8 cellular contexts compared by ENCODE assay signal in genomic region chr2:74457129-74457548, GRCh38. TPM values are rescaled to one million over a fixed set of nuclear protein-coding genes. Genes with fewer than 3 reads are reported as not detected.
DNase-seq lines count a peak whose midpoint lies in the region; ATAC-seq and TF ChIP-seq lines count a peak whose summit lies in the region.

No MANE protein-coding gene starts in this region.

- H3K27me3 Mint-ChIP-seq in neural crest cell (ENCODE audit: low read depth) = peaks cover 9% of the 10 kb centered on the region

- intact Hi-C loops in PC-9 (cut with micrococcal nuclease; ENCODE audit: unreplicated experiment) = loop anchor here (10.0 kb wide), 1 partner anchor 192 kb away; no protein-coding TSS in a partner anchor

- H3K27ac ChIP-seq in ectodermal cell (ENCODE audit: insufficient read depth, low read depth, low read length, poor library complexity, severe bottlenecking) = peak overlapping the region; percentile 94
- H3K27ac ChIP-seq in PC-9 = no peak overlapping the region

- peaks cover 22% of the 10 kb centered on the region for H3K79me2 ChIP-seq in PC-9 (ENCODE audit: low read depth)

- H2AFZ ChIP-seq in PC-9 = no peak overlapping the region

- no peaks in the 10 kb centered on the region for H4K20me1 ChIP-seq in PC-9 (ENCODE audit: insufficient read depth)

- peaks cover 31% of the 10 kb centered on the region for H3F3A ChIP-seq in PC-9 (ENCODE audit: insufficient read depth, low read depth)

- CTCF ChIA-PET in PC-9 (lab: Charles Lee) = no interaction called here

- H3K4me1 ChIP-seq in ectodermal cell (ENCODE audit: control insufficient read depth, insufficient read depth, low read length) (peaks cover 12% of the 10 kb centered on the region), PC-9 (replicated peaks; ENCODE audit: insufficient read depth) (peaks cover 22% of the 10 kb centered on the region)

- H3K27ac Mint-ChIP-seq in neural crest cell (ENCODE audit: unreplicated experiment) = no peak overlapping the region

- TF ChIP-seq CTCF in neural crest cell (conservative IDR thresholded peaks at IDR 0.05) (no peak), PC-9 (conservative IDR thresholded peaks at IDR 0.05) (no peak)

- H3K9me3 ChIP-seq in ectodermal cell (ENCODE audit: control insufficient read depth, low read length) = no peaks in the 10 kb centered on the region
- H3K9me3 ChIP-seq in PC-9 (ENCODE audit: insufficient read depth, low read depth) = no peaks in the 10 kb centered on the region

- no peaks in the 10 kb centered on the region for H3K27me3 ChIP-seq in ectodermal cell (ENCODE audit: control insufficient read depth, insufficient read depth, low read length, poor library complexity, severe bottlenecking)
- no peaks in the 10 kb centered on the region for H3K27me3 ChIP-seq in PC-9 (ENCODE audit: insufficient read depth, low read depth)

- POLR2A ChIA-PET in PC-9 (lab: Charles Lee; ENCODE audit: unreplicated experiment) = no interaction called here

- DNase-seq in NCI-H2171 (lab: John Stamatoyannopoulos, UW) = peak; percentile 57
- no peak for DNase-seq in neural crest cell (ENCODE audit: low read depth, low spot score)
- no peak for DNase-seq in LoVo (ENCODE audit: low spot score)
- DNase-seq in PC-9 = no peak

- ATAC-seq in GM18907 (IDR thresholded peaks at IDR 0.05; ENCODE audit: unreplicated experiment) (no peak), HG02970 (IDR thresholded peaks at IDR 0.05; ENCODE audit: low FRiP score, unreplicated experiment) (no peak)

- no peaks in the 10 kb centered on the region for H3K9me2 ChIP-seq in PC-9 (ENCODE audit: insufficient read depth)

- peak overlapping the region; percentile 80 for H3K4me3 ChIP-seq in GM08714 (ENCODE audit: low read length)
- H3K4me3 ChIP-seq in ectodermal cell (ENCODE audit: insufficient read depth, low read depth, low read length) = peak overlapping the region; percentile 75
- no peak overlapping the region for H3K4me3 ChIP-seq in PC-9

- H3K4me3 Mint-ChIP-seq in neural crest cell = peak overlapping the region; percentile 94

- H3K9me3 Mint-ChIP-seq in neural crest cell = no peaks in the 10 kb centered on the region

- 1 to 2% methylated on average over 27 of the region's 27 CpGs for WGBS in ectodermal cell, 2 experiments

- H3K36me3 Mint-ChIP-seq in neural crest cell (ENCODE audit: low read depth) = peaks cover 3% of the 10 kb centered on the region

- H3K4me1 Mint-ChIP-seq in neural crest cell = peaks cover 46% of the 10 kb centered on the region

- H3K4me2 ChIP-seq in PC-9 = no peak overlapping the region

- no TSS peak for BruUV-seq in PC-9 (replicated peaks; lab: Mats Ljungman, UMichigan)

- H3K36me3 ChIP-seq in ectodermal cell (ENCODE audit: control insufficient read depth, insufficient read depth, low read length) (peaks cover 4% of the 10 kb centered on the region), PC-9 (ENCODE audit: low read depth) (peaks cover 6% of the 10 kb centered on the region; the same call in 1 of the 2 replicates)

RNA-seq across cellular contexts. Expression of gene WBP1, which starts 1.1 kb away (rescaled TPM):
- polyA plus RNA-seq in ectodermal cell (2013, experiment 1 of 4) = 133 TPM
- 133 TPM for polyA plus RNA-seq in ectodermal cell (2013, experiment 2 of 4)
- polyA plus RNA-seq in ectodermal cell (2013, experiment 3 of 4) = 112 TPM
- polyA plus RNA-seq in ectodermal cell (2013, experiment 4 of 4) = 131 TPM
- 86.7 and 89.7 TPM in 2 replicates for total RNA-seq in neural crest cell
- 68.0 and 74.7 TPM in 2 replicates for total RNA-seq in PC-9 (2021)

RNA-seq across cellular contexts. Expression of gene INO80B, which starts 2.3 kb away (rescaled TPM):
- 31.6 TPM for polyA plus RNA-seq in ectodermal cell (2013, experiment 1 of 4)
- 27.1 TPM for polyA plus RNA-seq in ectodermal cell (2013, experiment 2 of 4)
- 16.5 TPM for polyA plus RNA-seq in ectodermal cell (2013, experiment 3 of 4)
- 17.9 TPM for polyA plus RNA-seq in ectodermal cell (2013, experiment 4 of 4)
- total RNA-seq in neural crest cell (31.3 and 33.1 TPM in 2 replicates), PC-9 (2021) (32.5 and 34.2 TPM in 2 replicates)

RNA-seq across cellular contexts. Expression of gene MOGS, which starts 8.0 kb away (rescaled TPM):
- 59.2 TPM for polyA plus RNA-seq in ectodermal cell (2013, experiment 1 of 4)
- 56.1 TPM for polyA plus RNA-seq in ectodermal cell (2013, experiment 2 of 4)
- polyA plus RNA-seq in ectodermal cell (2013, experiment 3 of 4) = 46.2 TPM
- 51.4 TPM for polyA plus RNA-seq in ectodermal cell (2013, experiment 4 of 4)
- total RNA-seq in neural crest cell (53.7 and 56.1 TPM in 2 replicates), PC-9 (2021) (70.5 and 88.8 TPM in 2 replicates)

RNA-seq across cellular contexts. Expression of gene MRPL53, which starts 15.3 kb away (rescaled TPM):
- polyA plus RNA-seq in ectodermal cell (2013, experiment 1 of 4) = 46.6 TPM
- 43.7 TPM for polyA plus RNA-seq in ectodermal cell (2013, experiment 2 of 4)
- 33.0 TPM for polyA plus RNA-seq in ectodermal cell (2013, experiment 3 of 4)
- polyA plus RNA-seq in ectodermal cell (2013, experiment 4 of 4) = 40.3 TPM
- total RNA-seq in neural crest cell (72.4 and 74.6 TPM in 2 replicates), PC-9 (2021) (42.9 and 51.1 TPM in 2 replicates)

RNA-seq across cellular contexts. Expression of gene RTKN, which starts 15.4 kb away (rescaled TPM):
- 41.6 TPM for polyA plus RNA-seq in ectodermal cell (2013, experiment 1 of 4)
- polyA plus RNA-seq in ectodermal cell (2013, experiment 2 of 4) = 39.2 TPM
- 35.6 TPM for polyA plus RNA-seq in ectodermal cell (2013, experiment 3 of 4)
- polyA plus RNA-seq in ectodermal cell (2013, experiment 4 of 4) = 42.6 TPM
- total RNA-seq in neural crest cell (61.2 and 62.0 TPM in 2 replicates), PC-9 (2021) (58.9 and 63.4 TPM in 2 replicates)
